11 cellular contexts compared by ENCODE assay signal in genomic region chr2:200177971-200178911, GRCh38.
DNase-seq lines count a peak whose midpoint lies in the region; ATAC-seq, FAIRE-seq and TF ChIP-seq lines count a peak whose summit lies in the region.
"Had no signal": no experiment of that assay in that cellular context is flagged by ENCODE, and none has a peak within 500 bp of the region (broad histone marks: within the 10 kb centered on the region; RNA-seq: fewer than 3 reads in every experiment).

No MANE protein-coding gene starts in this region.

- H3K18ac ChIP-seq in H1 (ENCODE audit: extremely low read depth, low read length) = peak overlapping the region; percentile 75; the same call in 1 of the 2 replicates

- peaks cover 3 to 8% of the 10 kb centered on the region in 2 experiments; a peak in 3 of 4 replicates for H3K9me3 ChIP-seq in H1 (ENCODE audit: insufficient read depth in 2 of 2, low read depth in 1 of 2, low read length in 1 of 2)
- no peaks in the 10 kb centered on the region for H3K9me3 ChIP-seq in osteoblast (ENCODE audit: low read depth, low read length)
- H3K9me3 ChIP-seq in suprapubic skin = no peaks in the 10 kb centered on the region

- H4K20me1 ChIP-seq in H1 (replicated peaks in 1 of 2; ENCODE audit: control insufficient read depth in 1 of 2, insufficient read depth in 2 of 2, low read length in 2 of 2) (no peaks in the 10 kb centered on the region), osteoblast (ENCODE audit: insufficient read depth, low read length) (no peaks in the 10 kb centered on the region)

- H3K4me1 ChIP-seq in H1 (replicated peaks in 1 of 4; ENCODE audit: control insufficient read depth in 3 of 4, insufficient read depth in 4 of 4, low read length in 3 of 4) (0 out of 7 replicates have a peak, but pooled peaks cover 0 to 2% (median 0%) of the 10 kb centered on the region in 4 experiments), osteoblast (ENCODE audit: insufficient read depth, low read length) (peaks cover 9% of the 10 kb centered on the region), suprapubic skin (no peaks in the 10 kb centered on the region)

- no peak overlapping the region for H3K27ac ChIP-seq in H1 (ENCODE audit: low read depth, low read length)
- no peak overlapping the region for H3K27ac ChIP-seq in osteoblast (ENCODE audit: low read depth, low read length)
- H3K27ac ChIP-seq in suprapubic skin = no peak overlapping the region

- DNase-seq in COR-L47 (lab: John Stamatoyannopoulos, UW) = peak; percentile 7
- peak; percentile 99 for DNase-seq in NCI-H2171 treated with DMSO at 0.1 percent for 48 hours (lab: John Stamatoyannopoulos, UW)
- DNase-seq in H1 (ENCODE audit: low read depth in 1 of 2, low spot score in 2 of 2) = no peak
- peak; percentile 98 for DNase-seq in osteoblast (ENCODE audit: insufficient read length, low spot score, missing footprints)
- no peak for DNase-seq in suprapubic skin (ENCODE audit: low spot score in 2 of 2)
- no peak for DNase-seq in NCI-H345 (lab: John Stamatoyannopoulos, UW)
- DNase-seq in retina = no peak
- DNase-seq: activated effector memory CD4-positive, alpha-beta T cell treated with Interleukin-2 at 50 U/mL for 16 hours; midbrain; NCI-H187 had no signal

- H3K4me2 ChIP-seq in H1 (ENCODE audit: insufficient read depth in 1 of 2, low read depth in 2 of 2, low read length in 2 of 2) (no peak overlapping the region), osteoblast (ENCODE audit: insufficient read depth, low read length) (no peak overlapping the region)

- H3K4me3 ChIP-seq in H1 (ENCODE audit: extremely low read depth in 1 of 4, insufficient read depth in 2 of 4, low read depth in 3 of 4, low read length in 4 of 4) (no peak overlapping the region), osteoblast (ENCODE audit: insufficient read depth, low read length) (no peak overlapping the region), suprapubic skin (no peak overlapping the region)

- no peak overlapping the region for H3K9ac ChIP-seq in H1 (replicated peaks in 1 of 4; ENCODE audit: extremely low read depth in 1 of 4, low read depth in 3 of 4, low read length in 3 of 4)

- no peak overlapping the region for H4K5ac ChIP-seq in H1 (ENCODE audit: insufficient read length, low read depth, low read length)

- no peak overlapping the region for H3K14ac ChIP-seq in H1 (ENCODE audit: insufficient read length)

- FAIRE-seq in H1 (lab: Jason Lieb, UNC) = no peak

- H3K23ac ChIP-seq in H1 (ENCODE audit: insufficient read length) = no peak overlapping the region

- no peak for ATAC-seq in HG03139 (IDR thresholded peaks at IDR 0.05; ENCODE audit: unreplicated experiment)

- H3K79me1 ChIP-seq in H1 (ENCODE audit: low read depth, low read length) = no peaks in the 10 kb centered on the region

- H3K56ac ChIP-seq in H1 (replicated peaks; ENCODE audit: insufficient read length, low read depth, low read length) = no peak overlapping the region

- no peak overlapping the region for H4K8ac ChIP-seq in H1 (ENCODE audit: extremely low read depth, insufficient read depth, low read length)

- no peak overlapping the region; the same call in 1 of the 2 replicates for H2BK20ac ChIP-seq in H1 (ENCODE audit: low read length)

- WGBS in H1 (ENCODE audit: extremely low coverage in 1 of 2, insufficient coverage in 1 of 2, insufficient read length in 1 of 2, insufficient replicate concordance in 2 of 2, low coverage in 1 of 2, low lambda C conversion rate in 2 of 2, missing lambda C conversion rate in 1 of 2), 2 experiments = 84% methylated on average over 4 of the region's 4 CpGs; no CpG with 5 or more reads in 1 of the 2 experiments
- WGBS in suprapubic skin = 47% methylated on average over 4 of the region's 4 CpGs

- TF ChIP-seq CTCF in H1 (IDR thresholded peaks at IDR 0.05; ENCODE audit: control extremely low read depth in 1 of 3, insufficient read depth in 1 of 3, low read depth in 1 of 3, low read length in 3 of 3) (no peak), osteoblast (IDR thresholded peaks at IDR 0.05; ENCODE audit: extremely low read depth, low read depth, low read length) (no peak), suprapubic skin (IDR thresholded peaks at IDR 0.05) (no peak)

- POLR2A ChIA-PET in H1 (lab: Charles Lee; ENCODE audit: partially characterized antibody) = no interaction called here

- TF ChIP-seq EP300 in H1 (IDR thresholded peaks at IDR 0.05; ENCODE audit: borderline replicate concordance in 1 of 2, low read depth in 2 of 2, low read length in 2 of 2) (no peak), suprapubic skin (IDR thresholded peaks at IDR 0.05) (no peak)

- H3K4ac ChIP-seq in H1 (replicated peaks; ENCODE audit: insufficient read length, low read depth, low read length) = no peak overlapping the region

- no peak for TF ChIP-seq RAD21 in H1 (IDR thresholded peaks at IDR 0.05 in 1 of 2, conservative IDR thresholded peaks at IDR 0.05 in 1 of 2; ENCODE audit: low read depth in 2 of 2, low read length in 2 of 2)

- TF ChIP-seq POLR2A in H1 (IDR thresholded peaks at IDR 0.05; ENCODE audit: control extremely low read depth in 1 of 2, low read depth in 2 of 2, low read length in 2 of 2) = no peak
- TF ChIP-seq POLR2A in suprapubic skin (IDR thresholded peaks at IDR 0.05) = no peak

- CTCF ChIA-PET in H1 (lab: Charles Lee; ENCODE audit: partially characterized antibody) = interaction anchor here (0.9 to 1.2 kb wide), 3 partner anchors 12 to 193 kb away, joined by 3 to 4 read pairs (median 3); no protein-coding TSS in a partner anchor

- peak overlapping the region; percentile 6; the same call in 1 of the 2 replicates for H2AK5ac ChIP-seq in H1 (ENCODE audit: low read depth, low read length)

- no peaks in the 10 kb centered on the region for H3K36me3 ChIP-seq in H1 (ENCODE audit: control insufficient read depth in 2 of 4, insufficient read depth in 4 of 4, low read length in 3 of 4)
- H3K36me3 ChIP-seq in osteoblast (ENCODE audit: insufficient read depth, low read length) = no peaks in the 10 kb centered on the region
- no peaks in the 10 kb centered on the region for H3K36me3 ChIP-seq in suprapubic skin

- H2BK5ac ChIP-seq in H1 (ENCODE audit: low read depth, low read length) = no peak overlapping the region

- no peaks in the 10 kb centered on the region for H3K27me3 ChIP-seq in H1 (replicated peaks in 1 of 4; ENCODE audit: control insufficient read depth in 3 of 4, extremely low read depth in 1 of 4, insufficient read depth in 3 of 4, low read length in 3 of 4)
- peaks cover 17% of the 10 kb centered on the region for H3K27me3 ChIP-seq in osteoblast (ENCODE audit: insufficient read depth, low read length)
- H3K27me3 ChIP-seq in suprapubic skin = peaks cover 2% of the 10 kb centered on the region

- H3K79me2 ChIP-seq in H1 (ENCODE audit: control insufficient read depth in 1 of 2, insufficient read depth in 2 of 2, low read length in 2 of 2) (no peaks in the 10 kb centered on the region), osteoblast (ENCODE audit: insufficient read depth, low read length) (no peaks in the 10 kb centered on the region)

- peak overlapping the region; percentile 30 for H4K91ac ChIP-seq in H1 (replicated peaks; ENCODE audit: insufficient read length, low read length)

- H3K23me2 ChIP-seq in H1 (ENCODE audit: low read depth, low read length) = no peaks in the 10 kb centered on the region

- H2BK12ac ChIP-seq in H1 (ENCODE audit: low read depth, low read length) = peak overlapping the region; percentile 55; the same call in 1 of the 2 replicates

- H2BK15ac ChIP-seq in H1 (ENCODE audit: low read length) = no peak overlapping the region

- H2AFZ ChIP-seq in H1 (ENCODE audit: low read length) (no peak overlapping the region), osteoblast (ENCODE audit: low read length) (no peak overlapping the region)

- no peak overlapping the region for H2BK120ac ChIP-seq in H1 (replicated peaks; ENCODE audit: low read depth, low read length)

TF ChIP-seq in H1, 55 proteins besides CTCF, POLR2A, EP300 and RAD21:
- 0 out of 2 replicates have a peak, but pooled peaks have one; percentile 14 for TF ChIP-seq TEAD4 (IDR thresholded peaks at IDR 0.05; ENCODE audit: low read depth, low read length)
- TF ChIP-seq SP1 (IDR thresholded peaks at IDR 0.05; ENCODE audit: low read depth, low read length) = no peak
- TF ChIP-seq BCL11A (IDR thresholded peaks at IDR 0.05; ENCODE audit: low read depth in 2 of 2, low read length in 2 of 2) = no peak

Comparison
In these comparisons a context has a peak if more than half of its experiments do, and no peak if none do; other contexts are left out.
1. DNase-seq: peak in COR-L47 (single experiment), NCI-H2171 treated with DMSO at 0.1 percent for 48 hours (single experiment) and osteoblast (single experiment); none in H1 (0 of 2), suprapubic skin (0 of 2), NCI-H345 (single experiment) and retina (single experiment).